ENCODE assay signal across 1 cellular context in the genomic region with DNA sequence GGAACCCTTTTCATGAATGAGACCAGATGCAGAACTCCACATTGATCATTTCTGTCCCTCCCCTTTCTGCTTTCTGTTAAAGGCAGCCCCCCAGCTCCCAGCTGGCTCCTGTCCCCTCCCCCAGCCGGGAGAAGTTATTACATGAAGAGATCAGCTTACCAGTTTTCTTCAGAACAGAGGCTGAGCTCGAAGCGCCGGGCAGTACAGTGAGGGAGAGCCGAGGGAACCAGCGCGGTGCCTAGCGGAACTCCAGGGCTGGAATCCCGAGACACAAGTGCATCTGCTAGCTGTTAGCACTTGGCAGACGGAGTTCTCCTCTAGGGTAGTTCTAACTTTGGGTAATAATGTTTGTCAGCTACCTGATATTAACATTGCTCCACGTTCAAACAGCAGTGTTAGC.
TF ChIP-seq lines count a peak whose summit lies in the region.

No MANE protein-coding gene starts in this region.

TF ChIP-seq in GM23338, 12 proteins besides CTCF, POLR2A, EP300 and RAD21 (continued from another document):
- TF ChIP-seq, protein P1, sequence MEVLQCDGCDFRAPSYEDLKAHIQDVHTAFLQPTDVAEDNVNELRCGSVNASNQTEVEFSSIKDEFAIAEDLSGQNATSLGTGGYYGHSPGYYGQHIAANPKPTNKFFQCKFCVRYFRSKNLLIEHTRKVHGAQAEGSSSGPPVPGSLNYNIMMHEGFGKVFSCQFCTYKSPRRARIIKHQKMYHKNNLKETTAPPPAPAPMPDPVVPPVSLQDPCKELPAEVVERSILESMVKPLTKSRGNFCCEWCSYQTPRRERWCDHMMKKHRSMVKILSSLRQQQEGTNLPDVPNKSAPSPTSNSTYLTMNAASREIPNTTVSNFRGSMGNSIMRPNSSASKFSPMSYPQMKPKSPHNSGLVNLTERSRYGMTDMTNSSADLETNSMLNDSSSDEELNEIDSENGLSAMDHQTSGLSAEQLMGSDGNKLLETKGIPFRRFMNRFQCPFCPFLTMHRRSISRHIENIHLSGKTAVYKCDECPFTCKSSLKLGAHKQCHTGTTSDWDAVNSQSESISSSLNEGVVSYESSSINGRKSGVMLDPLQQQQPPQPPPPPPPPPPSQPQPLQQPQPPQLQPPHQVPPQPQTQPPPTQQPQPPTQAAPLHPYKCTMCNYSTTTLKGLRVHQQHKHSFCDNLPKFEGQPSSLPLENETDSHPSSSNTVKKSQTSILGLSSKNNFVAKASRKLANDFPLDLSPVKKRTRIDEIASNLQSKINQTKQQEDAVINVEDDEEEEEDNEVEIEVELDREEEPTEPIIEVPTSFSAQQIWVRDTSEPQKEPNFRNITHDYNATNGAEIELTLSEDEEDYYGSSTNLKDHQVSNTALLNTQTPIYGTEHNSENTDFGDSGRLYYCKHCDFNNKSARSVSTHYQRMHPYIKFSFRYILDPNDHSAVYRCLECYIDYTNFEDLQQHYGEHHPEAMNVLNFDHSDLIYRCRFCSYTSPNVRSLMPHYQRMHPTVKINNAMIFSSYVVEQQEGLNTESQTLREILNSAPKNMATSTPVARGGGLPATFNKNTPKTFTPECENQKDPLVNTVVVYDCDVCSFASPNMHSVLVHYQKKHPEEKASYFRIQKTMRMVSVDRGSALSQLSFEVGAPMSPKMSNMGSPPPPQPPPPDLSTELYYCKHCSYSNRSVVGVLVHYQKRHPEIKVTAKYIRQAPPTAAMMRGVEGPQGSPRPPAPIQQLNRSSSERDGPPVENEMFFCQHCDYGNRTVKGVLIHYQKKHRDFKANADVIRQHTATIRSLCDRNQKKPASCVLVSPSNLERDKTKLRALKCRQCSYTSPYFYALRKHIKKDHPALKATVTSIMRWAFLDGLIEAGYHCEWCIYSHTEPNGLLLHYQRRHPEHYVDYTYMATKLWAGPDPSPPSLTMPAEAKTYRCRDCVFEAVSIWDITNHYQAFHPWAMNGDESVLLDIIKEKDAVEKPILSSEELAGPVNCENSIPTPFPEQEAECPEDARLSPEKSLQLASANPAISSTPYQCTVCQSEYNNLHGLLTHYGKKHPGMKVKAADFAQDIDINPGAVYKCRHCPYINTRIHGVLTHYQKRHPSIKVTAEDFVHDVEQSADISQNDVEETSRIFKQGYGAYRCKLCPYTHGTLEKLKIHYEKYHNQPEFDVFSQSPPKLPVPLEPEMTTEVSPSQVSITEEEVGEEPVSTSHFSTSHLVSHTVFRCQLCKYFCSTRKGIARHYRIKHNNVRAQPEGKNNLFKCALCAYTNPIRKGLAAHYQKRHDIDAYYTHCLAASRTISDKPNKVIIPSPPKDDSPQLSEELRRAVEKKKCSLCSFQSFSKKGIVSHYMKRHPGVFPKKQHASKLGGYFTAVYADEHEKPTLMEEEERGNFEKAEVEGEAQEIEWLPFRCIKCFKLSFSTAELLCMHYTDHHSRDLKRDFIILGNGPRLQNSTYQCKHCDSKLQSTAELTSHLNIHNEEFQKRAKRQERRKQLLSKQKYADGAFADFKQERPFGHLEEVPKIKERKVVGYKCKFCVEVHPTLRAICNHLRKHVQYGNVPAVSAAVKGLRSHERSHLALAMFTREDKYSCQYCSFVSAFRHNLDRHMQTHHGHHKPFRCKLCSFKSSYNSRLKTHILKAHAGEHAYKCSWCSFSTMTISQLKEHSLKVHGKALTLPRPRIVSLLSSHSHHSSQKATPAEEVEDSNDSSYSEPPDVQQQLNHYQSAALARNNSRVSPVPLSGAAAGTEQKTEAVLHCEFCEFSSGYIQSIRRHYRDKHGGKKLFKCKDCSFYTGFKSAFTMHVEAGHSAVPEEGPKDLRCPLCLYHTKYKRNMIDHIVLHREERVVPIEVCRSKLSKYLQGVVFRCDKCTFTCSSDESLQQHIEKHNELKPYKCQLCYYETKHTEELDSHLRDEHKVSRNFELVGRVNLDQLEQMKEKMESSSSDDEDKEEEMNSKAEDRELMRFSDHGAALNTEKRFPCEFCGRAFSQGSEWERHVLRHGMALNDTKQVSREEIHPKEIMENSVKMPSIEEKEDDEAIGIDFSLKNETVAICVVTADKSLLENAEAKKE (CRISPR knock-in tag; IDR thresholded peaks at IDR 0.05) = no peak
